9 cellular contexts compared by ENCODE assay signal in the genomic region with DNA sequence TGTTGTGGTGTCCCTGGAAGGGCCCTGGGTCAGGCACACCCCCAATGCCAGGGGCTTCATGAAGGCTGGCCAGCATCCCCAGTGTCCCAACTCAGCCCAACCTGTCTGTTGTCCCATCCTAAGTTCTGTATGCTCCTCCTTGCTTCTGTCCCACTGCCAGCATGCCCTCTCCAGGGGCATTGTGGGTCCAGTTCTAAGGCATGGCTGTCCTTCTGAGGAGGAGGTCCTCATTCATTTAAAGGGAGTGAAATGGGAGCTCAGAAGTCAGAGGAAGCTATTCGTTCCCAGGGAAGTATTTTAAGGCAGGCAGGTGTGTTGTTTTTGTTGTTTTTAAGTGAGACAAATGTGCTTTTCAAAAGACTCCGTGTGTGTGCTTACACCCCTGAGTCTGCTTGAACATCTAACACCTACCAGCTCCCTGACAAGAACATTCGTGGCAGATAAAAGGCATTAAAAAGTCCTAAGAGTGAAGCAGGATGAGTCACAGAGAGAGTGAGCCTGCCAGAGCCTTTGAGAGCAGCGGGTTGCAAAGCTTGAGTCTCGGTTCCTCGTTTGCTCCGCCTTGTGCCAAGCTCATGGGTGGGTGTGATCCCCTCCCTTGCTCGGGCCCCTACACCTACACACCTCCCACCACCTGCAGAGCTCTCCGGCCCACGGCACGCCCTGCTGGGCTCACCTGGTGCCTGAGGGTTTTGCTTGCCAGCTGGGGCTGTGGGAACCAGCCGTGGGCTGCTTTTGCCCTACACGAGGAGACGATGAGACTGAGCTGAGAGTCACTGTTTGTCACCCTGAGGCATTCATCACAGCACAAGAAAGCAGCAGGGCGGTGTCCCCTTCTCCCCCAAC.
DNase-seq lines count a peak whose midpoint lies in the region; ATAC-seq and TF ChIP-seq lines count a peak whose summit lies in the region.
"Had no signal": no experiment of that assay in that cellular context is flagged by ENCODE, and none has a peak within 500 bp of the region (broad histone marks: within the 10 kb centered on the region; RNA-seq: fewer than 3 reads in every experiment).

No MANE protein-coding gene starts in this region.

- no peak for TF ChIP-seq CTCF in HFFc6 (IDR thresholded peaks at IDR 0.05)

- H3K27me3 Mint-ChIP-seq in HFFc6 (ENCODE audit: insufficient read depth): peaks cover 4% of the 10 kb centered on the region; the same call in 1 of the 2 replicates
- peaks cover 19% of the 10 kb centered on the region for H3K27me3 Mint-ChIP-seq in activated naive CD8-positive, alpha-beta T cell treated with anti-CD3 and anti-CD28 coated beads, Interleukin-2, amount 10 ng/mL, durations not matched to agents 7 days and 5 days

- DNase-seq in NCI-H510A treated with DMSO at 0.1 percent for 48 hours (lab: John Stamatoyannopoulos, UW): peak; percentile 15
- DNase-seq in NCI-H510A (lab: John Stamatoyannopoulos, UW): no peak
- peak; percentile 68 for DNase-seq in HFFc6
- DNase-seq in NCI-H345 (lab: John Stamatoyannopoulos, UW): peak; percentile 68
- DNase-seq in activated naive CD8-positive, alpha-beta T cell treated with anti-CD3 and anti-CD28 coated beads, Interleukin-2, amount 10 ng/mL, durations not matched to agents 7 days and 5 days: peak; percentile 49
- DNase-seq in nucleus accumbens (lab: John Stamatoyannopoulos, UW): peak in 36 of 56 donors; percentile 13 to 85 (median 64)
- no peak for DNase-seq in stimulated activated naive CD4-positive, alpha-beta T cell treated with Interleukin-2 at 50 U/mL for 16 hours (lab: John Stamatoyannopoulos, UW)
- no peak for DNase-seq in HuH-7.5 (ENCODE audit: low spot score)

- peaks cover 12% of the 10 kb centered on the region for H3K36me3 Mint-ChIP-seq in HFFc6 (ENCODE audit: low read depth)
- H3K36me3 Mint-ChIP-seq in activated naive CD8-positive, alpha-beta T cell treated with anti-CD3 and anti-CD28 coated beads, Interleukin-2, amount 10 ng/mL, durations not matched to agents 7 days and 5 days: no peaks in the 10 kb centered on the region
- H3K36me3 Mint-ChIP-seq: brain had no signal

- no peaks in the 10 kb centered on the region for H3K9me3 Mint-ChIP-seq in HFFc6
- H3K9me3 Mint-ChIP-seq in activated naive CD8-positive, alpha-beta T cell treated with anti-CD3 and anti-CD28 coated beads, Interleukin-2, amount 10 ng/mL, durations not matched to agents 7 days and 5 days: no peaks in the 10 kb centered on the region

- peak overlapping the region; percentile 69 for H3K27ac Mint-ChIP-seq in HFFc6
- peak overlapping the region; percentile 53 for H3K27ac Mint-ChIP-seq in activated naive CD8-positive, alpha-beta T cell treated with anti-CD3 and anti-CD28 coated beads, Interleukin-2, amount 10 ng/mL, durations not matched to agents 7 days and 5 days

- POLR2A ChIA-PET in activated naive CD8-positive, alpha-beta T cell treated with anti-CD3 and anti-CD28 coated beads, Interleukin-2, amount 10 ng/mL, durations not matched to agents 7 days and 5 days (lab: Charles Lee): no interaction called here

- ATAC-seq in activated naive CD8-positive, alpha-beta T cell treated with anti-CD3 and anti-CD28 coated beads, Interleukin-2, amount 10 ng/mL, durations not matched to agents 7 days and 5 days (ENCODE audit: low read depth): peak; percentile 76

- peak overlapping the region; percentile 78 for H3K4me3 Mint-ChIP-seq in HFFc6
- peak overlapping the region; percentile 57 for H3K4me3 Mint-ChIP-seq in activated naive CD8-positive, alpha-beta T cell treated with anti-CD3 and anti-CD28 coated beads, Interleukin-2, amount 10 ng/mL, durations not matched to agents 7 days and 5 days
- H3K4me3 Mint-ChIP-seq: brain had no signal

- H3K4me1 Mint-ChIP-seq in HFFc6 (ENCODE audit: low read depth): peaks cover 64% of the 10 kb centered on the region
- H3K4me1 Mint-ChIP-seq in activated naive CD8-positive, alpha-beta T cell treated with anti-CD3 and anti-CD28 coated beads, Interleukin-2, amount 10 ng/mL, durations not matched to agents 7 days and 5 days: peaks cover 20% of the 10 kb centered on the region

Comparison
In these comparisons a context has a peak if more than half of its experiments do, and no peak if none do; other contexts are left out.
1. DNase-seq: peak in NCI-H510A treated with DMSO at 0.1 percent for 48 hours (single experiment), HFFc6 (single experiment), NCI-H345 (single experiment), activated naive CD8-positive, alpha-beta T cell treated with anti-CD3 and anti-CD28 coated beads, Interleukin-2, amount 10 ng/mL, durations not matched to agents 7 days and 5 days (single experiment) and nucleus accumbens (36 of 56); none in NCI-H510A (single experiment), stimulated activated naive CD4-positive, alpha-beta T cell treated with Interleukin-2 at 50 U/mL for 16 hours (single experiment) and HuH-7.5 (single experiment).